ENCODE assay signal across 25 cellular contexts in genomic region chr1:203180611-203181330, GRCh38. TPM values are rescaled to one million over a fixed set of nuclear protein-coding genes. Genes with fewer than 3 reads are reported as not detected.
"Had no signal": no experiment of that assay in that cellular context is flagged by ENCODE, and none has a peak within 500 bp of the region (broad histone marks: within the 10 kb centered on the region; RNA-seq: fewer than 3 reads in every experiment).

No MANE protein-coding gene starts in this region.

- H3K4me1 ChIP-seq: breast epithelium had no signal

- H3K4me3 ChIP-seq: breast epithelium, gastrocnemius medialis, left lung, ovary, smooth muscle cell had no signal

- ATAC-seq: activated CD4-positive, CD25-positive, alpha-beta regulatory T cell treated with anti-CD3 and anti-CD28 coated beads, Interleukin-2, amount 50 U/mL, for 24 hours; gastrocnemius medialis; left lung; sciatic nerve; stimulated activated memory B cell treated with anti-CD40 and anti-IgM and Interleukin-4, amounts not matched to agents 10 μg/mL and 1 μg/mL and 100 μg/mL, for 72 hours had no signal

- FAIRE-seq: astrocyte, kidney had no signal

- H3K4me2 ChIP-seq: smooth muscle cell had no signal

- H3K27me3 ChIP-seq: breast epithelium, gastrocnemius medialis, left lung, ovary had no signal

- H3K9me3 ChIP-seq: breast epithelium, gastrocnemius medialis, left lung, ovary had no signal

- H3K27ac ChIP-seq: gastrocnemius medialis, left lung, ovary had no signal

- H3K36me3 ChIP-seq: breast epithelium, gastrocnemius medialis, ovary had no signal

- DNase-seq: activated CD4-positive, alpha-beta T cell treated with anti-CD3 and anti-CD28 coated beads, Interleukin-2, amount 50 U/mL, for 1 hour; activated CD8-positive, alpha-beta memory T cell treated with anti-CD3 and anti-CD28 coated beads, Interleukin-2, amount 50 U/mL, for 4 hours; activated gamma-delta T cell; activated T-cell treated with anti-CD3 and anti-CD28 coated beads, Interleukin-2, amount 50 U/mL, for 48 hours; cerebellar nuclear complex; effector CD4-positive, alpha-beta T cell; gastrocnemius medialis; head of caudate nucleus; kidney; left lung; midbrain; ovary; stimulated activated CD4-positive, alpha-beta T cell treated with anti-CD3 and anti-CD28 coated beads, Interleukin-4, amount 100 ng/mL, for 4 hours; T1000 had no signal

RNA-seq across cellular contexts. Expression of gene MYBPH, which starts 5.1 kb away (rescaled TPM):
- total RNA-seq: astrocyte; kidney; lung microvascular endothelial cell; pulmonary artery endothelial cell; sciatic nerve; T-helper 1 cell treated with Interleukin-12 subunit alpha and Interleukin-12 subunit beta and Interleukin-4 antibody, amounts not matched to agents 30 ng/mL and 1 ng/mL, for 36 hours; ureter had no signal
- polyA plus RNA-seq: esophagus had no signal

RNA-seq across cellular contexts. Expression of gene CHI3L1, which starts 5.7 kb away (rescaled TPM):
- total RNA-seq: lung microvascular endothelial cell; pulmonary artery endothelial cell; T-helper 1 cell treated with Interleukin-12 subunit alpha and Interleukin-12 subunit beta and Interleukin-4 antibody, amounts not matched to agents 30 ng/mL and 1 ng/mL, for 36 hours had no signal

RNA-seq across cellular contexts. Expression of gene CHIT1, which starts 48.7 kb away (rescaled TPM):
- total RNA-seq: astrocyte, lung microvascular endothelial cell, pulmonary artery endothelial cell, smooth muscle cell had no signal
- polyA plus RNA-seq: smooth muscle cell had no signal

RNA-seq across cellular contexts. Expression of gene ADORA1, which starts 53.2 kb away (rescaled TPM):
- total RNA-seq: lung microvascular endothelial cell; pulmonary artery endothelial cell; T-helper 1 cell treated with Interleukin-12 subunit alpha and Interleukin-12 subunit beta and Interleukin-4 antibody, amounts not matched to agents 30 ng/mL and 1 ng/mL, for 36 hours had no signal
